In the genomic region with DNA sequence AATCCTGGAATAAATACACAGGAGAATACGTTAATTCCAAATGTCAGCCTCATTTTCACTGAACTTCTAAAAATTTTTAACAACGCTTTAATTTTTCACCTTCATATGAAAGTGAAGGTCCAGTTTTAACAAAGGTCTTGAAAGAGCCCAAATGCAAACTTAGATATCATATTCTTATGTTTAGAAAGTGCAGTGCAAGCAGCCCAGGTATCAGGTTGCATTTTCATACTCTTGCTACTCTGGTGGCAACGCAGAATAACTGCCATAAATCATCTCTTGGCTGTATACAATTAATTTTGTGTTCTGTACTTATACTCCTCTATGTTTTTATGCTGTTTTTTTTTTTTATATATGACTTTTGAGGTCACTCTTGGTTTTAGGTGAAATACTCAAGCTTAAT, we compare ENCODE assay signal across 29 cellular contexts.
"Had no signal": no experiment of that assay in that cellular context is flagged by ENCODE, and none has a peak within 500 bp of the region (broad histone marks: within the 10 kb centered on the region; RNA-seq: fewer than 3 reads in every experiment).

No MANE protein-coding gene starts in this region.

- H3K9me3 Mint-ChIP-seq: nephron, neural progenitor cell had no signal

- H3K27me3 Mint-ChIP-seq: naive B cell; stimulated activated naive CD8-positive, alpha-beta T cell treated with anti-CD3 and anti-CD28 coated beads, Interleukin-15, amount 100 ng/mL, for 72 hours had no signal

- DNase-seq: dermis blood vessel endothelial cell; effector memory CD4-positive, alpha-beta T cell; foreskin keratinocyte; heart left ventricle; kidney; left lung; mesenchymal stem cell; mucosa of descending colon; naive B cell; stimulated activated CD4-positive, alpha-beta T cell treated with anti-CD3 and anti-CD28 coated beads, Interleukin-12 subunit alpha, Interleukin-12 subunit beta, amount 100 ng/mL, for 4 hours; stimulated activated CD4-positive, alpha-beta T cell treated with anti-CD3 and anti-CD28 coated beads, Interleukin-1b, Interleukin-23, amount 100 ng/mL, for 48 hours; stimulated activated CD4-positive, alpha-beta T cell treated with anti-CD3 and anti-CD28 coated beads, Interleukin-4, amount 100 ng/mL, for 1 hour; stimulated activated CD8-positive, alpha-beta memory T cell treated with anti-CD3 and anti-CD28 coated beads, Interleukin-4, amount 100 ng/mL, for 48 hours; stimulated activated naive CD4-positive, alpha-beta T cell; stimulated activated naive CD8-positive, alpha-beta T cell treated with anti-CD3 and anti-CD28 coated beads, Interleukin-15, amount 100 ng/mL, for 72 hours; transverse colon; upper lobe of right lung; uterus had no signal

- H3K4me3 Mint-ChIP-seq: mesothelial cell of epicardium; naive B cell; nephron; neural progenitor cell; stimulated activated naive CD8-positive, alpha-beta T cell treated with anti-CD3 and anti-CD28 coated beads, Interleukin-15, amount 100 ng/mL, for 72 hours had no signal

- H3K9me3 ChIP-seq: esophagus muscularis mucosa, gastroesophageal sphincter, mucosa of descending colon, prostate gland, right atrium auricular region, suprapubic skin, transverse colon, upper lobe of right lung, uterus had no signal

- H3K27ac Mint-ChIP-seq: mesothelial cell of epicardium; naive B cell; nephron; neural progenitor cell; stimulated activated naive CD8-positive, alpha-beta T cell treated with anti-CD3 and anti-CD28 coated beads, Interleukin-15, amount 100 ng/mL, for 72 hours had no signal

- H3K4me1 Mint-ChIP-seq: naive B cell; nephron; neural progenitor cell; stimulated activated naive CD8-positive, alpha-beta T cell treated with anti-CD3 and anti-CD28 coated beads, Interleukin-15, amount 100 ng/mL, for 72 hours had no signal

- H3K27ac ChIP-seq: esophagus muscularis mucosa, foreskin keratinocyte, gastroesophageal sphincter, heart left ventricle, hepatocyte, left lung, neural progenitor cell, prostate gland, right atrium auricular region, suprapubic skin, transverse colon, upper lobe of right lung, uterus had no signal

- H3K36me3 Mint-ChIP-seq: mesothelial cell of epicardium, naive B cell, neural progenitor cell had no signal

- H2AFZ ChIP-seq: hepatocyte, neural progenitor cell had no signal

- H3K9ac ChIP-seq: neural progenitor cell had no signal

- ATAC-seq: foreskin keratinocyte; gastroesophageal sphincter; heart left ventricle; left lung; mucosa of descending colon; sciatic nerve; stimulated activated naive CD8-positive, alpha-beta T cell treated with anti-CD3 and anti-CD28 coated beads, Interleukin-15, amount 100 ng/mL, for 72 hours; upper lobe of right lung had no signal

- H3K4me3 ChIP-seq: esophagus muscularis mucosa, gastroesophageal sphincter, heart left ventricle, hepatocyte, left lung, mucosa of descending colon, neural progenitor cell, prostate gland, right atrium auricular region, smooth muscle cell, suprapubic skin, transverse colon, upper lobe of right lung, uterus had no signal

- H3K27me3 ChIP-seq: esophagus muscularis mucosa, foreskin keratinocyte, gastroesophageal sphincter, heart left ventricle, hepatocyte, left lung, neural progenitor cell, right atrium auricular region, suprapubic skin, transverse colon, upper lobe of right lung, uterus had no signal

- H3K4me2 ChIP-seq: hepatocyte, neural progenitor cell, smooth muscle cell had no signal

- H3K4me1 ChIP-seq: esophagus muscularis mucosa, foreskin keratinocyte, gastroesophageal sphincter, heart left ventricle, left lung, neural progenitor cell, prostate gland, right atrium auricular region, suprapubic skin, transverse colon, upper lobe of right lung, uterus had no signal

- H3K79me2 ChIP-seq: hepatocyte had no signal

- H3K36me3 ChIP-seq: esophagus muscularis mucosa, gastroesophageal sphincter, heart left ventricle, left lung, neural progenitor cell, prostate gland, right atrium auricular region, suprapubic skin, transverse colon, upper lobe of right lung, uterus had no signal
